23 cellular contexts compared by ENCODE assay signal in the genomic region with DNA sequence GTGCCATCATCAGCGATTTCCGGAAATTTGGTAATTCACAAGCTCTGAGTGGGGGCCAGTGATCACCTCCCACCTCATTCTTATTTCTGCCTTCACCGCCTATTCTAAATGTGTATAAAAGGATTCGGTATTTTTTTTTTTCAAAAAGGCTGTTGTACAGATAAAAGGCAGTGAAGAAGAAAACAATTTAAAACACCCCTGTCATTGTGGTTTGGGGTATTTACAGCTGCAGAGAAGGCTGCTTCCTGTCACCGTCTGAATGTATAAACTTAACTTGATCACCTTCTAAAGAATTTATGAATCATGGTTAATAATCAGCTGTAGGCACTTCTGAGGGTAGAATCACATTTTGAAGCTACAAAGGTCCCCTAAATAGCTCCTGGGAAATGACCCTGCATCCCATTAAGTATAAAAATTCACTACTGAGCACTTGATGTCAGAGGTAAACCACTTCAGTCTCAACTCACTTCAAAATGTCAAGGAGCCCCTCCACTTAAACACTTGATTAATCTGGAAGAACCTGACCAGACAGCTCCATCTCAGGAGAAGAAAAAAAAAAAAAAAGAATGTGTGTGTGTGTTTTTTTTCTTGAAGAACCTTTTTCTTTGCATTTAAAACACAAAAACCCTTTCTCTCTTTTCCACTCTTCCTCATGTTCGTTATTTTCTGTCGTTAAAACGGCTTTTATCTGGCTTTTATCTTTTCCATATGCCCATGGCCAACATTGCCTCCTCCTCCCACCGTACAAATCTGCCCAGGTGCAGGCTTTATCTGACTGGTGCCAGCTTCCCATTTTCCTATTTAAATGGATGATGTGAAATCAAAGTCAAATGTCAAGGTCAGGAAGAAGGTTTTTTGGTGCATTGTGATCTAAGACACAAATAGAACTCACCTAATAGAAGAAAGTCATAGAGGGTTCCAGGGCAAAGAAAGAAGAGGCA.
DNase-seq lines count a peak whose midpoint lies in the region; ATAC-seq and TF ChIP-seq lines count a peak whose summit lies in the region.
"Had no signal": no experiment of that assay in that cellular context is flagged by ENCODE, and none has a peak within 500 bp of the region (broad histone marks: within the 10 kb centered on the region; RNA-seq: fewer than 3 reads in every experiment).

No MANE protein-coding gene starts in this region.

- peak overlapping the region; percentile 93 for H3K27ac ChIP-seq in BLaER1
- H3K27ac ChIP-seq in left lung: no peak overlapping the region
- H3K27ac ChIP-seq: adrenal gland, breast epithelium, heart right ventricle, SK-N-MC, uterus had no signal

- no peak for TF ChIP-seq CTCF in left lung (IDR thresholded peaks at IDR 0.05)
- TF ChIP-seq CTCF in chondrocyte (IDR thresholded peaks at IDR 0.05): no peak

- in situ Hi-C loops in KBM-7 (cut with MboI; ENCODE audit: low pct_unique_long_range_greater_than_20kb, low sequenced_read_pairs): no loop called here

- H3K4me1 ChIP-seq in BLaER1 (peaks cover 100% of the 10 kb centered on the region), left lung (no peaks in the 10 kb centered on the region)
- H3K4me1 ChIP-seq: adrenal gland, breast epithelium, heart right ventricle, uterus had no signal

- intact Hi-C loops in left lung (cut with DNase I): no loop called here

- H3K36me3 ChIP-seq in BLaER1: no peaks in the 10 kb centered on the region
- H3K36me3 ChIP-seq in left lung: no peaks in the 10 kb centered on the region
- H3K36me3 ChIP-seq: adrenal gland, breast epithelium, heart right ventricle, uterus had no signal

- peak overlapping the region; percentile 84 for H3K4me2 ChIP-seq in BLaER1

- H3K36me3 Mint-ChIP-seq in chondrocyte (ENCODE audit: low read depth): no peaks in the 10 kb centered on the region
- H3K36me3 Mint-ChIP-seq: CD14-positive monocyte had no signal

- H3K27ac Mint-ChIP-seq in chondrocyte (ENCODE audit: unreplicated experiment): no peak overlapping the region
- H3K27ac Mint-ChIP-seq: activated B cell treated with CpG ODN at 0.5 μM for 24 hours; dendritic cell treated with granulocyte-macrophage colony-stimulating factor and Interleukin-4, amounts not matched to agents 40 ng/mL and 50 ng/mL, for 4 days; HFFc6 had no signal

- H3K4me3 ChIP-seq in BLaER1: peak overlapping the region; percentile 24; the same call in 1 of the 2 replicates
- no peak overlapping the region for H3K4me3 ChIP-seq in left lung
- H3K4me3 ChIP-seq: adrenal gland, breast epithelium, heart right ventricle, SK-N-MC, uterus had no signal

- no peaks in the 10 kb centered on the region for H3K27me3 Mint-ChIP-seq in chondrocyte (ENCODE audit: low read depth)
- H3K27me3 Mint-ChIP-seq: activated B cell treated with CpG ODN at 0.5 μM for 24 hours; dendritic cell treated with granulocyte-macrophage colony-stimulating factor and Interleukin-4, amounts not matched to agents 40 ng/mL and 50 ng/mL, for 4 days had no signal

- H3K4me3 Mint-ChIP-seq in chondrocyte (ENCODE audit: unreplicated experiment): no peak overlapping the region
- H3K4me3 Mint-ChIP-seq: activated B cell treated with CpG ODN at 0.5 μM for 24 hours; CD14-positive monocyte; dendritic cell treated with granulocyte-macrophage colony-stimulating factor and Interleukin-4, amounts not matched to agents 40 ng/mL and 50 ng/mL, for 4 days; HFFc6 had no signal

- ATAC-seq in left lung (peak; percentile 72), GM19455 (IDR thresholded peaks at IDR 0.05; ENCODE audit: unreplicated experiment) (no peak), GM21390 (IDR thresholded peaks at IDR 0.05; ENCODE audit: unreplicated experiment) (no peak)
- ATAC-seq: heart right ventricle had no signal

- H4K20me1 ChIP-seq in BLaER1: no peaks in the 10 kb centered on the region

- peaks cover 14% of the 10 kb centered on the region for H3K9me3 Mint-ChIP-seq in chondrocyte (ENCODE audit: low read depth)

- peak overlapping the region; percentile 68; the same call in 1 of the 2 replicates for H3K9ac ChIP-seq in BLaER1

- H3K27me3 ChIP-seq in BLaER1 (no peaks in the 10 kb centered on the region), left lung (no peaks in the 10 kb centered on the region)
- H3K27me3 ChIP-seq: adrenal gland, breast epithelium, heart right ventricle, uterus had no signal

- peaks cover 2% of the 10 kb centered on the region; the same call in 1 of the 2 replicates for H3K9me3 ChIP-seq in BLaER1
- peaks cover 0 to 1% of the 10 kb centered on the region in 2 donors for H3K9me3 ChIP-seq in left lung
- H3K9me3 ChIP-seq: adrenal gland, breast epithelium, uterus had no signal

- H3K4me1 Mint-ChIP-seq in chondrocyte (ENCODE audit: low read depth): no peaks in the 10 kb centered on the region

- peak; percentile 1 for DNase-seq in KBM-7
- peak; percentile 64 for DNase-seq in OCI-M1 (lab: John Stamatoyannopoulos, UW)
- DNase-seq in left lung: no peak
- no peak for DNase-seq in cortex of kidney (lab: John Stamatoyannopoulos, UW)
- DNase-seq in chondrocyte (ENCODE audit: low spot score): no peak
- DNase-seq: activated B cell treated with CpG ODN at 0.5 μM for 24 hours; activated CD4-positive, alpha-beta T cell treated with anti-CD3 and anti-CD28 coated beads, Interleukin-2, amount 50 U/mL, for 48 hours; activated gamma-delta T cell; adrenal gland; DMS153; heart right ventricle; HFFc6; NCI-H2029; NCI-H446 treated with DMSO at 0.1 percent for 48 hours; nucleus accumbens; uterus had no signal

Comparison
In these comparisons a context has a peak if more than half of its experiments do, and no peak if none do; other contexts are left out.
1. DNase-seq: peak in KBM-7 (single experiment) and OCI-M1 (single experiment); none in left lung (0 of 2), cortex of kidney (single experiment) and chondrocyte (single experiment).